Comparison of ENCODE assay signal across 25 cellular contexts in the genomic region with DNA sequence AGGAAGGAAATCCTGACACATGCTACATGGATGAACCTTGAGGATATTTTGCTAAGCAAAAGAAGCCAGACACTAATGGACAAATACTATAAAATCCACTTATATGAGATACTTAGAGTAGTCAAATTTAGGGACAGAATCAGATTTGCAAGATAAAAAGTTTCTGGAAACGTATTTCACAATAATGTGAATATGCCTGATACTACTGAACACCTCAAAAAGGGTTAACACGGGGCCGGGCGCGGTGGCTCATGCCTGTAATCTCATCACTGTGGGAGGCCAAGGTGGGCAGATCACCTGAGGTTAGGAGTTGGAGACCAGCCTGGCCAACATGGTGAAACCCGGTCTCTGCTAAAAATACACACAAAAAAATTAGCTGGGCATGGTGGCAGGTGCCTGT. TPM values are rescaled to one million over a fixed set of nuclear protein-coding genes. Genes with fewer than 3 reads are reported as not detected.
DNase-seq lines count a peak whose midpoint lies in the region; ATAC-seq and TF ChIP-seq lines count a peak whose summit lies in the region.
"Had no signal": no experiment of that assay in that cellular context is flagged by ENCODE, and none has a peak within 500 bp of the region (broad histone marks: within the 10 kb centered on the region; RNA-seq: fewer than 3 reads in every experiment).

No MANE protein-coding gene starts in this region.

- DNase-seq in stimulated activated naive CD8-positive, alpha-beta T cell treated with anti-CD3 and anti-CD28 coated beads, Interleukin-15, amount 100 ng/mL, for 72 hours: no peak
- no peak for DNase-seq in activated B cell treated with CpG ODN at 0.5 μM for 24 hours
- DNase-seq in naive thymus-derived CD4-positive, alpha-beta T cell: no peak
- no peak for DNase-seq in effector CD4-positive, alpha-beta T cell
- no peak for DNase-seq in activated CD8-positive, alpha-beta memory T cell treated with anti-CD3 and anti-CD28 coated beads, Interleukin-2, amount 50 U/mL, for 4 hours
- DNase-seq in HK-2 (ENCODE audit: unreplicated experiment): no peak
- no peak for DNase-seq in osteocyte (ENCODE audit: extremely low spot score, unreplicated experiment)
- DNase-seq: activated CD4-positive, alpha-beta T cell treated with anti-CD3 and anti-CD28 coated beads, Interleukin-2, amount 50 U/mL, for 1 hour; activated CD8-positive, alpha-beta memory T cell treated with anti-CD3 and anti-CD28 coated beads, Interleukin-2, amount 10 ng/mL, durations not matched to agents 7 days and 5 days; activated naive CD8-positive, alpha-beta T cell treated with anti-CD3 and anti-CD28 coated beads, Interleukin-2, amount 10 ng/mL, durations not matched to agents 7 days and 5 days; Caco-2; colonic mucosa; DMS53; effector memory CD4-positive, alpha-beta T cell; H7; left ventricle myocardium inferior; mesenchymal stem cell; NCI-H1048; occipital lobe; stimulated activated CD4-positive, alpha-beta T cell treated with anti-CD3 and anti-CD28 coated beads, Interleukin-4, amount 100 ng/mL, for 24 hours; substantia nigra; trophoblast cell had no signal

- H3K36me3 ChIP-seq in naive thymus-derived CD4-positive, alpha-beta T cell (ENCODE audit: control insufficient read depth in 2 of 3, insufficient read depth in 3 of 3, low read length in 3 of 3): no peaks in the 10 kb centered on the region
- H3K36me3 ChIP-seq: colonic mucosa, left ventricle myocardium inferior had no signal

- no peak overlapping the region for H3K4me3 ChIP-seq in naive thymus-derived CD4-positive, alpha-beta T cell (ENCODE audit: low read length)
- H3K4me3 ChIP-seq: colonic mucosa, left ventricle myocardium inferior had no signal

- H3K27me3 ChIP-seq in naive thymus-derived CD4-positive, alpha-beta T cell (ENCODE audit: control insufficient read depth in 2 of 2, insufficient read depth in 2 of 2, low read length in 2 of 2): no peaks in the 10 kb centered on the region
- H3K27me3 ChIP-seq: BLaER1, colonic mucosa had no signal

- H3K27ac ChIP-seq in naive thymus-derived CD4-positive, alpha-beta T cell (ENCODE audit: low read depth, low read length): no peak overlapping the region
- H3K27ac ChIP-seq: colonic mucosa, left ventricle myocardium inferior had no signal

- POLR2A ChIA-PET in activated B cell treated with CpG ODN at 0.5 μM for 24 hours (lab: Charles Lee): interaction anchor here (2.7 to 3.5 kb wide), 2 partner anchors 14 to 22 kb away, joined by 23 to 33 read pairs; no protein-coding TSS in a partner anchor
- POLR2A ChIA-PET in naive thymus-derived CD4-positive, alpha-beta T cell (lab: Charles Lee): interaction anchor here (0.8 to 2.7 kb wide), 2 partner anchors 14 to 48 kb away, joined by 4 to 17 read pairs; no protein-coding TSS in a partner anchor

- no peaks in the 10 kb centered on the region for H3K9me3 ChIP-seq in naive thymus-derived CD4-positive, alpha-beta T cell (ENCODE audit: control insufficient read depth in 2 of 3, low read length in 3 of 3)
- H3K9me3 ChIP-seq: BLaER1, Caco-2, colonic mucosa, left ventricle myocardium inferior had no signal

- intact Hi-C loops in activated B cell treated with CpG ODN at 0.5 μM for 24 hours (cut with micrococcal nuclease): loop anchor here (5.0 to 10.0 kb wide), 4 partner anchors 147 to 524 kb away; partner anchors contain the start of gene TTC39C
- intact Hi-C loops in naive thymus-derived CD4-positive, alpha-beta T cell (cut with micrococcal nuclease): loop anchor here (2.0 to 5.0 kb wide), 7 partner anchors 13 to 636 kb away; partner anchors contain the start of genes CABYR (in 1 of the 2) and RBBP8 (in 1 of the 2)

- CTCF ChIA-PET in activated B cell treated with CpG ODN at 0.5 μM for 24 hours (lab: Charles Lee): interaction anchor here (0.8 to 2.2 kb wide), 4 partner anchors 10 to 20 kb away, joined by 3 to 7 read pairs (median 4); no protein-coding TSS in a partner anchor
- CTCF ChIA-PET in naive thymus-derived CD4-positive, alpha-beta T cell (lab: Charles Lee): interaction anchor here (0.7 to 0.9 kb wide), 3 partner anchors 10 to 367 kb away, joined by 3 read pairs; no protein-coding TSS in a partner anchor

- ATAC-seq in stimulated activated naive CD8-positive, alpha-beta T cell treated with anti-CD3 and anti-CD28 coated beads, Interleukin-15, amount 100 ng/mL, for 72 hours: no peak
- no peak for ATAC-seq in activated B cell treated with CpG ODN at 0.5 μM for 24 hours (ENCODE audit: low read depth)
- ATAC-seq in naive thymus-derived CD4-positive, alpha-beta T cell: no peak
- ATAC-seq: activated CD8-positive, alpha-beta memory T cell treated with anti-CD3 and anti-CD28 coated beads, Interleukin-2, amount 10 ng/mL, durations not matched to agents 7 days and 5 days; Right ventricle myocardium inferior had no signal

- H3K4me1 Mint-ChIP-seq in stimulated activated naive CD8-positive, alpha-beta T cell treated with anti-CD3 and anti-CD28 coated beads, Interleukin-15, Interleukin-2, amounts not matched to agents 100 ng/mL and 50 ng/mL, for 24 hours (ENCODE audit: low read depth): peaks cover 61% of the 10 kb centered on the region
- peaks cover 41% of the 10 kb centered on the region for H3K4me1 Mint-ChIP-seq in stimulated activated naive CD8-positive, alpha-beta T cell treated with anti-CD3 and anti-CD28 coated beads, Interleukin-15, amount 100 ng/mL, for 72 hours
- H3K4me1 Mint-ChIP-seq in activated B cell treated with CpG ODN at 0.5 μM for 24 hours (peaks cover 78% of the 10 kb centered on the region), osteocyte (ENCODE audit: unreplicated experiment) (peaks cover 24% of the 10 kb centered on the region)
- peaks cover 12 to 59% (median 53%) of the 10 kb centered on the region in 7 donors for H3K4me1 Mint-ChIP-seq in naive thymus-derived CD4-positive, alpha-beta T cell

- no peaks in the 10 kb centered on the region for H3K9me3 Mint-ChIP-seq in stimulated activated naive CD8-positive, alpha-beta T cell treated with anti-CD3 and anti-CD28 coated beads, Interleukin-15, Interleukin-2, amounts not matched to agents 100 ng/mL and 50 ng/mL, for 24 hours
- H3K9me3 Mint-ChIP-seq in stimulated activated naive CD8-positive, alpha-beta T cell treated with anti-CD3 and anti-CD28 coated beads, Interleukin-15, amount 100 ng/mL, for 72 hours: no peaks in the 10 kb centered on the region
- H3K9me3 Mint-ChIP-seq in activated B cell treated with CpG ODN at 0.5 μM for 24 hours: no peaks in the 10 kb centered on the region
- H3K9me3 Mint-ChIP-seq in naive thymus-derived CD4-positive, alpha-beta T cell: no peaks in the 10 kb centered on the region
- H3K9me3 Mint-ChIP-seq in osteocyte (ENCODE audit: unreplicated experiment): no peaks in the 10 kb centered on the region
- H3K9me3 Mint-ChIP-seq: activated naive CD8-positive, alpha-beta T cell treated with anti-CD3 and anti-CD28 coated beads, Interleukin-2, amount 10 ng/mL, durations not matched to agents 7 days and 5 days had no signal

- peak overlapping the region; percentile 35 for H3K4me3 Mint-ChIP-seq in stimulated activated naive CD8-positive, alpha-beta T cell treated with anti-CD3 and anti-CD28 coated beads, Interleukin-15, Interleukin-2, amounts not matched to agents 100 ng/mL and 50 ng/mL, for 24 hours
- H3K4me3 Mint-ChIP-seq in stimulated activated naive CD8-positive, alpha-beta T cell treated with anti-CD3 and anti-CD28 coated beads, Interleukin-15, amount 100 ng/mL, for 72 hours: no peak overlapping the region
- H3K4me3 Mint-ChIP-seq in activated B cell treated with CpG ODN at 0.5 μM for 24 hours (peak overlapping the region; percentile 35), osteocyte (ENCODE audit: unreplicated experiment) (no peak overlapping the region)
- peak overlapping the region in 8 of 10 donors; percentile 11 to 99 (median 52) for H3K4me3 Mint-ChIP-seq in naive thymus-derived CD4-positive, alpha-beta T cell

- H3K27me3 Mint-ChIP-seq in stimulated activated naive CD8-positive, alpha-beta T cell treated with anti-CD3 and anti-CD28 coated beads, Interleukin-15, Interleukin-2, amounts not matched to agents 100 ng/mL and 50 ng/mL, for 24 hours: no peaks in the 10 kb centered on the region
- no peaks in the 10 kb centered on the region for H3K27me3 Mint-ChIP-seq in stimulated activated naive CD8-positive, alpha-beta T cell treated with anti-CD3 and anti-CD28 coated beads, Interleukin-15, amount 100 ng/mL, for 72 hours
- H3K27me3 Mint-ChIP-seq in activated B cell treated with CpG ODN at 0.5 μM for 24 hours: no peaks in the 10 kb centered on the region
- no peaks in the 10 kb centered on the region for H3K27me3 Mint-ChIP-seq in naive thymus-derived CD4-positive, alpha-beta T cell
- H3K27me3 Mint-ChIP-seq in osteocyte (ENCODE audit: unreplicated experiment): no peaks in the 10 kb centered on the region
- H3K27me3 Mint-ChIP-seq: activated CD8-positive, alpha-beta memory T cell treated with anti-CD3 and anti-CD28 coated beads, Interleukin-2, amount 10 ng/mL, durations not matched to agents 7 days and 5 days; activated naive CD8-positive, alpha-beta T cell treated with anti-CD3 and anti-CD28 coated beads, Interleukin-2, amount 10 ng/mL, durations not matched to agents 7 days and 5 days had no signal

- no peak overlapping the region for H3K27ac Mint-ChIP-seq in stimulated activated naive CD8-positive, alpha-beta T cell treated with anti-CD3 and anti-CD28 coated beads, Interleukin-15, Interleukin-2, amounts not matched to agents 100 ng/mL and 50 ng/mL, for 24 hours
- H3K27ac Mint-ChIP-seq in stimulated activated naive CD8-positive, alpha-beta T cell treated with anti-CD3 and anti-CD28 coated beads, Interleukin-15, amount 100 ng/mL, for 72 hours: no peak overlapping the region
- H3K27ac Mint-ChIP-seq in activated B cell treated with CpG ODN at 0.5 μM for 24 hours: peak overlapping the region; percentile 98
- peak overlapping the region in 6 of 9 donors; percentile 18 to 96 (median 70) for H3K27ac Mint-ChIP-seq in naive thymus-derived CD4-positive, alpha-beta T cell
- H3K27ac Mint-ChIP-seq in osteocyte (ENCODE audit: unreplicated experiment): no peak overlapping the region
- H3K27ac Mint-ChIP-seq: activated CD8-positive, alpha-beta memory T cell treated with anti-CD3 and anti-CD28 coated beads, Interleukin-2, amount 10 ng/mL, durations not matched to agents 7 days and 5 days had no signal

- peaks cover 22% of the 10 kb centered on the region in 2 donors for H3K4me1 ChIP-seq in naive thymus-derived CD4-positive, alpha-beta T cell (ENCODE audit: control insufficient read depth in 2 of 2, insufficient read depth in 2 of 2, low read length in 2 of 2)
- H3K4me1 ChIP-seq: Caco-2 had no signal

- H3K36me3 Mint-ChIP-seq in stimulated activated naive CD8-positive, alpha-beta T cell treated with anti-CD3 and anti-CD28 coated beads, Interleukin-15, Interleukin-2, amounts not matched to agents 100 ng/mL and 50 ng/mL, for 24 hours (ENCODE audit: low read depth): peaks cover 10% of the 10 kb centered on the region
- peaks cover 13% of the 10 kb centered on the region for H3K36me3 Mint-ChIP-seq in activated B cell treated with CpG ODN at 0.5 μM for 24 hours (ENCODE audit: low read depth)
- H3K36me3 Mint-ChIP-seq in naive thymus-derived CD4-positive, alpha-beta T cell: peaks cover 0 to 11% (median 0%) of the 10 kb centered on the region in 5 donors
- no peaks in the 10 kb centered on the region for H3K36me3 Mint-ChIP-seq in osteocyte (ENCODE audit: unreplicated experiment)

- TF ChIP-seq CTCF in activated B cell treated with CpG ODN at 0.5 μM for 24 hours (IDR thresholded peaks at IDR 0.05): no peak
- no peak for TF ChIP-seq CTCF in osteocyte (IDR thresholded peaks at IDR 0.05)

RNA-seq across cellular contexts. Expression of gene RMC1, which starts 1.7 kb away (rescaled TPM):
- total RNA-seq in activated B cell treated with CpG ODN at 0.5 μM for 24 hours (58.4 and 71.2 TPM in 2 replicates), osteocyte (24.9 and 25.5 TPM in 2 replicates)
- 10 to 100 TPM; 45.7 to 59.7 (median 50.0) TPM for total RNA-seq in naive thymus-derived CD4-positive, alpha-beta T cell
- 10 to 100 TPM; 23.1 to 39.9 TPM for polyA plus RNA-seq in naive thymus-derived CD4-positive, alpha-beta T cell

RNA-seq across cellular contexts. Expression of gene RIOK3, which starts 48.5 kb away (rescaled TPM):
- total RNA-seq in activated B cell treated with CpG ODN at 0.5 μM for 24 hours (90.4 and 92.4 TPM in 2 replicates), osteocyte (54.7 and 55.7 TPM in 2 replicates)
- 100 to 1,000 TPM in 2 of 5 experiments, 10 to 100 TPM in 3; 74.0 to 153 (median 78.2) TPM for total RNA-seq in naive thymus-derived CD4-positive, alpha-beta T cell
- 10 to 100 TPM; 31.3 to 34.3 TPM for polyA plus RNA-seq in naive thymus-derived CD4-positive, alpha-beta T cell

Comparison
In these comparisons a context has a peak if more than half of its experiments do, and no peak if none do; other contexts are left out.
1. H3K4me3 Mint-ChIP-seq: peak in stimulated activated naive CD8-positive, alpha-beta T cell treated with anti-CD3 and anti-CD28 coated beads, Interleukin-15, Interleukin-2, amounts not matched to agents 100 ng/mL and 50 ng/mL, for 24 hours (single experiment), activated B cell treated with CpG ODN at 0.5 μM for 24 hours (single experiment) and naive thymus-derived CD4-positive, alpha-beta T cell (8 of 10); none in stimulated activated naive CD8-positive, alpha-beta T cell treated with anti-CD3 and anti-CD28 coated beads, Interleukin-15, amount 100 ng/mL, for 72 hours (0 of 2) and osteocyte (single experiment).
2. H3K27ac Mint-ChIP-seq: peak in activated B cell treated with CpG ODN at 0.5 μM for 24 hours (single experiment) and naive thymus-derived CD4-positive, alpha-beta T cell (6 of 9); none in stimulated activated naive CD8-positive, alpha-beta T cell treated with anti-CD3 and anti-CD28 coated beads, Interleukin-15, Interleukin-2, amounts not matched to agents 100 ng/mL and 50 ng/mL, for 24 hours (single experiment), stimulated activated naive CD8-positive, alpha-beta T cell treated with anti-CD3 and anti-CD28 coated beads, Interleukin-15, amount 100 ng/mL, for 72 hours (0 of 2) and osteocyte (single experiment).